In the genomic region with DNA sequence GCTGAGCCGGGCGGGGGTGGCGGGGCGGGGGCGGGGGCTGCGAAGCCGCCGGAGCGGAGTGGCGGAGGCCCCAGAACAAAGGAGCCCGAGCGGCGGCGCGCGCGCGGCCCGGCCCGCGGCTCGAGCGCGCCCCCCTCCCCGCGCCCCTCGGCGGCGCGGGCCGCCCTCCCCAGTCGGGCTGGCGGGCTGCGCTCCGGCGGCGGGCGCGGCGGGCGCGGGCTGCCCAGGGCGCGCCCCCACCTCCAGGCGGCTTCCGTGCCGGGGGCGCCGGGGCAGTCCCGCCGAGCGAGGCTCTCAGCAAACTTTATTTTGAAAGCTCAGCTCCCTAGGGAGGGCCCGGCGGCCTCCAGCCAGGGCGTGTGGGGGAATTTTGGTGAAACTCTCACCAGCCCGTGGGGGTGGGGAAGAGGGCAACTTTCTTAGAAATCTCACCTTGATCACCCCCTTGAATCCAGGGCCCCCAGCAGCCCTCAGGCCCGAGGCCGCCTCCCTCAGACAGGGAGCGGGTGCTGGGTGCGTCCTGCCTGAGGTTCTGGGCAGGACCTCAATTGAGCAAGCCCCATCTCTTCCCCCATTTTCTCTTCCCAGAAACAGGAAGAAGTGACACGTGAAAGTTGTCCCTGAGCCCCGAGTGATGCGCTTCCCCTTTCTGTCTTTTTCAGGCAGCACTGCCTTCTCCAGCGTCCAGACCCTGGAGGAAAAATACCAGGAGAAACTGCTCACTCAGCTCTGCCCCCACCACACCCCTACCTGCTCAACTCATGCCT, we compare ENCODE assay signal across 8 cellular contexts. TPM values are rescaled to one million over a fixed set of nuclear protein-coding genes. Genes with fewer than 3 reads are reported as not detected.
A peak's percentile ranks its signal among the peaks of the same experiment; 100 is the strongest.
DNase-seq lines count a peak whose midpoint lies in the region; ATAC-seq, FAIRE-seq and TF ChIP-seq lines count a peak whose summit lies in the region.

No MANE protein-coding gene starts in this region.

- H2AFZ ChIP-seq in H1 (ENCODE audit: low read length) = no peak overlapping the region

- no peak overlapping the region for H2AK5ac ChIP-seq in H1 (ENCODE audit: low read depth, low read length)

- H3K4me2 ChIP-seq in DOHH2 (ENCODE audit: low read length) = peak overlapping the region; percentile 98
- peak overlapping the region; percentile 70 to 74 for H3K4me2 ChIP-seq in H1 (ENCODE audit: insufficient read depth in 1 of 2, low read depth in 2 of 2, low read length in 2 of 2)

- intact Hi-C loops in thyroid gland (cut with DNase I) = loop anchor here (10.0 kb wide), 1 partner anchor 151 kb away; no protein-coding TSS in a partner anchor

- H2BK5ac ChIP-seq in H1 (ENCODE audit: low read depth, low read length) = peak overlapping the region; percentile 60; the same call in 1 of the 2 replicates

- H3K4me1 ChIP-seq in DOHH2 (ENCODE audit: control insufficient read depth, low read length) (peaks cover 75% of the 10 kb centered on the region), H1 (replicated peaks in 1 of 4; ENCODE audit: control insufficient read depth in 3 of 4, insufficient read depth in 4 of 4, low read length in 3 of 4) (peaks cover 11 to 37% (median 21%) of the 10 kb centered on the region in 4 experiments), thyroid gland (peaks cover 39 to 64% of the 10 kb centered on the region in 2 donors)

- TF ChIP-seq POLR2A in H1 (IDR thresholded peaks at IDR 0.05; ENCODE audit: control extremely low read depth in 1 of 2, low read depth in 2 of 2, low read length in 2 of 2) (peak in 1 of 2 experiments; percentile 10; a peak in 2 of 3 replicates), thyroid gland (IDR thresholded peaks at IDR 0.05) (peak in 1 of 2 donors; percentile 9)

- peak overlapping the region; percentile 72 for H4K91ac ChIP-seq in H1 (replicated peaks; ENCODE audit: insufficient read length, low read length)

- H3K79me2 ChIP-seq in DOHH2 (ENCODE audit: control insufficient read depth, low read length) (peaks cover 55% of the 10 kb centered on the region), H1 (ENCODE audit: control insufficient read depth in 1 of 2, insufficient read depth in 2 of 2, low read length in 2 of 2) (peaks cover 17 to 51% of the 10 kb centered on the region in 2 experiments; a peak in 3 of 4 replicates)

- peaks cover 66 to 79% (median 76%) of the 10 kb centered on the region in 3 donors for H3K4me1 Mint-ChIP-seq in naive B cell

- no peak for DNase-seq in LNCaP clone FGC (ENCODE audit: low read depth)
- DNase-seq in activated CD4-positive, alpha-beta T cell treated with anti-CD3 and anti-CD28 coated beads, Interleukin-2, amount 50 U/mL, for 24 hours (ENCODE audit: low read depth in 1 of 2, low spot score in 1 of 2) = peak; percentile 45 to 62
- DNase-seq in H1 (ENCODE audit: low read depth in 1 of 2, low spot score in 2 of 2) = no peak
- DNase-seq in naive B cell = peak; percentile 87
- DNase-seq in thyroid gland = peak; percentile 24 to 46

- H4K5ac ChIP-seq in H1 (ENCODE audit: insufficient read length, low read depth, low read length) = peak overlapping the region; percentile 62

- WGBS in H1 (ENCODE audit: extremely low coverage in 1 of 2, insufficient coverage in 1 of 2, insufficient read length in 1 of 2, insufficient replicate concordance in 2 of 2, low coverage in 1 of 2, low lambda C conversion rate in 2 of 2, missing lambda C conversion rate in 1 of 2), 2 experiments = 20% methylated on average over 12 of the region's 64 CpGs; no CpG with 5 or more reads in 1 of the 2 experiments
- WGBS in thyroid gland, 2 donors = 12 to 16% methylated on average over 12 of the region's 64 CpGs

- peaks cover 18% of the 10 kb centered on the region for H3K23me2 ChIP-seq in H1 (ENCODE audit: low read depth, low read length)

- no peak overlapping the region for H2BK120ac ChIP-seq in H1 (replicated peaks; ENCODE audit: low read depth, low read length)

- CTCF ChIA-PET in H1 (lab: Charles Lee; ENCODE audit: partially characterized antibody) = no interaction called here

- H3K9me2 ChIP-seq in DOHH2 (replicated peaks; ENCODE audit: control insufficient read depth, low read length) = no peaks in the 10 kb centered on the region

- peak overlapping the region; percentile 60; the same call in 1 of the 2 replicates for H2BK12ac ChIP-seq in H1 (ENCODE audit: low read depth, low read length)

- H3K36me3 ChIP-seq in DOHH2 (ENCODE audit: control insufficient read depth, low read length) (peaks cover 49% of the 10 kb centered on the region), H1 (ENCODE audit: control insufficient read depth in 2 of 4, insufficient read depth in 4 of 4, low read length in 3 of 4) (no peaks in the 10 kb centered on the region; a peak in 2 of 8 replicates), thyroid gland (no peaks in the 10 kb centered on the region)

- TF ChIP-seq CTCF in DOHH2 (IDR thresholded peaks at IDR 0.05; ENCODE audit: low read depth, low read length, poor library complexity, severe bottlenecking) (no peak), LNCaP clone FGC (IDR thresholded peaks at IDR 0.05; ENCODE audit: control insufficient read depth, extremely low read depth, insufficient read depth) (no peak), H1 (IDR thresholded peaks at IDR 0.05; ENCODE audit: control extremely low read depth in 1 of 3, insufficient read depth in 1 of 3, low read depth in 1 of 3, low read length in 3 of 3) (no peak), thyroid gland (IDR thresholded peaks at IDR 0.05) (no peak)

- H3K4me3 Mint-ChIP-seq in naive B cell = peak overlapping the region; percentile 78 to 93 (median 89)

- H3K27me3 Mint-ChIP-seq in naive B cell = peaks cover 8 to 10% (median 9%) of the 10 kb centered on the region in 3 donors

- POLR2A ChIA-PET in H1 (lab: Charles Lee; ENCODE audit: partially characterized antibody) = interaction anchor here (1.0 to 7.5 kb wide), 9 partner anchors 11 to 166 kb away, joined by 3 to 94 read pairs (median 4); a partner anchor contains a TSS

- ATAC-seq in GM21576 (IDR thresholded peaks at IDR 0.05; ENCODE audit: unreplicated experiment) (peak; percentile 24), naive B cell (ENCODE audit: low read depth in 2 of 2) (peak; percentile 68 to 71), GM21515 (IDR thresholded peaks at IDR 0.05; ENCODE audit: unreplicated experiment) (no peak)

- no peak overlapping the region for H2BK20ac ChIP-seq in H1 (ENCODE audit: low read length)

- H4K20me1 ChIP-seq in DOHH2 (ENCODE audit: control insufficient read depth, insufficient read depth, low read depth, low read length) (peaks cover 23% of the 10 kb centered on the region), H1 (replicated peaks in 1 of 2; ENCODE audit: control insufficient read depth in 1 of 2, insufficient read depth in 2 of 2, low read length in 2 of 2) (peaks cover 19 to 25% of the 10 kb centered on the region in 2 experiments)

- TF ChIP-seq RAD21 in H1 (IDR thresholded peaks at IDR 0.05 in 1 of 2, conservative IDR thresholded peaks at IDR 0.05 in 1 of 2; ENCODE audit: low read depth in 2 of 2, low read length in 2 of 2) = no peak

- peak overlapping the region; percentile 32 for H3K4ac ChIP-seq in H1 (replicated peaks; ENCODE audit: insufficient read length, low read depth, low read length)

- peak overlapping the region; percentile 81; the same call in 1 of the 2 replicates for H2BK15ac ChIP-seq in H1 (ENCODE audit: low read length)

- peak overlapping the region; percentile 18 to 96 (median 95) for H3K27ac Mint-ChIP-seq in naive B cell

- H3K4me3 ChIP-seq in DOHH2 (ENCODE audit: low read length) = peak overlapping the region; percentile 84
- H3K4me3 ChIP-seq in LNCaP clone FGC (ENCODE audit: low read depth, low read length) = peak overlapping the region; percentile 54
- peak overlapping the region; percentile 48 to 69 (median 56) for H3K4me3 ChIP-seq in H1 (ENCODE audit: extremely low read depth in 1 of 4, insufficient read depth in 2 of 4, low read depth in 3 of 4, low read length in 4 of 4)
- H3K4me3 ChIP-seq in thyroid gland (replicated peaks in 1 of 3) = peak overlapping the region in 1 of 3 donors; percentile 55

- peaks cover 20% of the 10 kb centered on the region for H3F3A ChIP-seq in DOHH2 (ENCODE audit: control insufficient read depth, insufficient read depth)

- H4K8ac ChIP-seq in H1 (ENCODE audit: extremely low read depth, insufficient read depth, low read length) = peak overlapping the region; percentile 88

- H3K27me3 ChIP-seq in DOHH2 (ENCODE audit: control insufficient read depth, low read length) (0 out of 2 replicates have a peak, but pooled peaks cover 2% of the 10 kb centered on the region), H1 (replicated peaks in 1 of 4; ENCODE audit: control insufficient read depth in 3 of 4, extremely low read depth in 1 of 4, insufficient read depth in 3 of 4, low read length in 3 of 4) (peaks cover 14 to 33% (median 24%) of the 10 kb centered on the region in 4 experiments), thyroid gland (no peaks in the 10 kb centered on the region)

- no peak overlapping the region for H3K23ac ChIP-seq in H1 (ENCODE audit: insufficient read length)

- peak overlapping the region; percentile 45 to 85 (median 58) for H3K9ac ChIP-seq in H1 (replicated peaks in 1 of 4; ENCODE audit: extremely low read depth in 1 of 4, low read depth in 3 of 4, low read length in 3 of 4)

- H3K36me3 Mint-ChIP-seq in naive B cell = peaks cover 14 to 15% of the 10 kb centered on the region in 2 donors

- H3K14ac ChIP-seq in H1 (ENCODE audit: insufficient read length) = no peak overlapping the region

- peaks cover 0 to 3% (median 0%) of the 10 kb centered on the region in 7 donors for H3K9me3 Mint-ChIP-seq in naive B cell

- TF ChIP-seq EP300 in H1 (IDR thresholded peaks at IDR 0.05; ENCODE audit: borderline replicate concordance in 1 of 2, low read depth in 2 of 2, low read length in 2 of 2) = no peak

- H3K18ac ChIP-seq in H1 (ENCODE audit: extremely low read depth, low read length) = peak overlapping the region; percentile 81; the same call in 1 of the 2 replicates

- peak overlapping the region; percentile 67 for H3K27ac ChIP-seq in DOHH2 (ENCODE audit: low read depth, low read length)
- H3K27ac ChIP-seq in H1 (ENCODE audit: low read depth, low read length) = no peak overlapping the region
- peak overlapping the region in 2 of 3 donors; percentile 58 to 65 for H3K27ac ChIP-seq in thyroid gland

- no peak for FAIRE-seq in H1 (lab: Jason Lieb, UNC)

- H3K9me3 ChIP-seq in DOHH2 (ENCODE audit: control insufficient read depth, insufficient read depth, low read length) (no peaks in the 10 kb centered on the region), H1 (ENCODE audit: insufficient read depth in 2 of 2, low read depth in 1 of 2, low read length in 1 of 2) (no peaks in the 10 kb centered on the region), thyroid gland (no peaks in the 10 kb centered on the region)

- H3K56ac ChIP-seq in H1 (replicated peaks; ENCODE audit: insufficient read length, low read depth, low read length) = peak overlapping the region; percentile 37

- peaks cover 18% of the 10 kb centered on the region for H3K79me1 ChIP-seq in H1 (ENCODE audit: low read depth, low read length)

RNA-seq across cellular contexts. Expression of a gene that starts 0.8 kb away (rescaled TPM):
- total RNA-seq in H1 (2021; fragmentation: NEBNext Ultra II Directional; extraction: Animal tissue kit (Norgen Biotek cat#: 25700)) = 20.2 and 21.1 TPM in 2 replicates
- 4.5 and 5.5 TPM in 2 replicates for polyA plus RNA-seq in H1 (2011; rRNA removed)
- 4.9 TPM for polyA plus RNA-seq in H1 (2011; cell fraction: cytosol; rRNA removed)
- 10.6 TPM for polyA plus RNA-seq in H1 (2011; cell fraction: nucleus; rRNA removed)
- 6.4 to 8.3 TPM (median 8.0 TPM) in 4 replicates for polyA plus RNA-seq in H1 (2012, experiment 1 of 2)
- 2.0 TPM for polyA plus RNA-seq in H1 (2012, experiment 2 of 2)
- 5.6 TPM for polyA plus RNA-seq in H1 (2013, experiment 1 of 2)
- polyA plus RNA-seq in H1 (2013, experiment 2 of 2) = 5.7 TPM
- 9.2 and 10.5 TPM in 2 replicates for polyA minus RNA-seq in H1 (2011; rRNA and poly(A)+ RNA removed)
- polyA minus RNA-seq in H1 (2011; cell fraction: cytosol; rRNA and poly(A)+ RNA removed) = 13.8 TPM
- polyA minus RNA-seq in H1 (2011; cell fraction: nucleus; rRNA and poly(A)+ RNA removed) = 15.6 TPM
- polyA plus RNA-seq in naive B cell (ENCODE audit: low read depth in 6 of 6) = 1 to 10 TPM in 1 of 6 donors, under 1 TPM in 5; 0.03 to 1.2 (median 0.53) TPM
- total RNA-seq in thyroid gland = 10 to 100 TPM in 1 of 4 donors, 1 to 10 TPM in 3; 6.4 to 10.8 (median 7.5) TPM

RNA-seq across cellular contexts. Expression of a gene that starts 58.8 kb away (rescaled TPM):
- 103 and 110 TPM in 2 replicates for total RNA-seq in H1 (2021; fragmentation: NEBNext Ultra II Directional; extraction: Animal tissue kit (Norgen Biotek cat#: 25700))
- polyA plus RNA-seq in H1 (2011; rRNA removed) = 129 and 168 TPM in 2 replicates
- 142 TPM for polyA plus RNA-seq in H1 (2011; cell fraction: cytosol; rRNA removed)
- 137 TPM for polyA plus RNA-seq in H1 (2011; cell fraction: nucleus; rRNA removed)
- polyA plus RNA-seq in H1 (2012, experiment 1 of 2) = 123 to 156 TPM (median 126 TPM) in 4 replicates
- 180 TPM for polyA plus RNA-seq in H1 (2012, experiment 2 of 2)
- polyA plus RNA-seq in H1 (2013, experiment 1 of 2) = 154 TPM
- 152 TPM for polyA plus RNA-seq in H1 (2013, experiment 2 of 2)
- 39.0 and 44.6 TPM in 2 replicates for polyA minus RNA-seq in H1 (2011; rRNA and poly(A)+ RNA removed)
- 37.1 TPM for polyA minus RNA-seq in H1 (2011; cell fraction: cytosol; rRNA and poly(A)+ RNA removed)
- 29.5 TPM for polyA minus RNA-seq in H1 (2011; cell fraction: nucleus; rRNA and poly(A)+ RNA removed)
- polyA plus RNA-seq in naive B cell (ENCODE audit: low read depth in 6 of 6) = 100 to 1,000 TPM; 192 to 245 (median 213) TPM
- 10 to 100 TPM; 41.8 to 65.8 (median 46.9) TPM for total RNA-seq in thyroid gland

Comparison
In these comparisons a context has a peak if more than half of its experiments do, and no peak if none do; other contexts are left out.
1. DNase-seq: peak in activated CD4-positive, alpha-beta T cell treated with anti-CD3 and anti-CD28 coated beads, Interleukin-2, amount 50 U/mL, for 24 hours (2 of 2), naive B cell (single experiment) and thyroid gland (2 of 2); none in LNCaP clone FGC (single experiment) and H1 (0 of 2).